In the genomic region with DNA sequence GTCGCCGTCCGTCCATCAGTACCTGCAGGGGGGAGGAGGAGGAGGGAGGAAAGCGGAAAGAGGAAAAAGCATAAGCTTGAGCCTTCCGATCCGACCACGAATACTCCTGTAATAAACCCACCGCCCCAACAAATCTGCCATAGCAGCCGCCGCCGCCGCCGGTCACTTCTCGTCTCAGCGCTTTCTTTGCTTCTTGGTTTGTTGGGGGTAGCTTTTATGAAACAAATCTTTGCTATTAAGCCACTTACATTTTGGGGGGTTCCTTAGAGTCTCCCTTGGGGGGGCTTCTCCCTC, we compare ENCODE assay signal across 8 cellular contexts. TPM values are rescaled to one million over a fixed set of nuclear protein-coding genes. Genes with fewer than 3 reads are reported as not detected.
DNase-seq lines count a peak whose midpoint lies in the region; ATAC-seq, FAIRE-seq and TF ChIP-seq lines count a peak whose summit lies in the region.

No MANE protein-coding gene starts in this region.

- peaks cover 0 to 5% of the 10 kb centered on the region in 2 donors for H3K36me3 Mint-ChIP-seq in CD14-positive monocyte

- DNase-seq in CD14-positive monocyte (ENCODE audit: low spot score) = no peak
- DNase-seq in GM12878 (ENCODE audit: low read depth, low spot score) = no peak
- no peak for DNase-seq in A172 (ENCODE audit: low spot score)
- DNase-seq in middle frontal gyrus (ENCODE audit: extremely low spot score, low spot score) = no peak
- DNase-seq in NCI-H1105 treated with DMSO at 0.1 percent for 48 hours (lab: John Stamatoyannopoulos, UW) = no peak
- DNase-seq in activated effector memory CD4-positive, alpha-beta T cell treated with Interleukin-2 at 50 U/mL for 16 hours = no peak

- no peak for TF ChIP-seq CTCF in CD14-positive monocyte (IDR thresholded peaks at IDR 0.05)
- no peak for TF ChIP-seq CTCF in GM12878 (IDR thresholded peaks at IDR 0.05 in 2 of 3, conservative IDR thresholded peaks at IDR 0.05 in 1 of 3; ENCODE audit: control insufficient read depth in 2 of 3, extremely low read depth in 1 of 3, insufficient read depth in 1 of 3, low read depth in 3 of 3, low read length in 3 of 3)

- H2AFZ ChIP-seq in GM12878 (ENCODE audit: control insufficient read depth, low read depth, low read length) = peak overlapping the region; percentile 21; the same call in 1 of the 2 replicates

- no peak for TF ChIP-seq EP300 in GM12878 (IDR thresholded peaks at IDR 0.05; ENCODE audit: borderline replicate concordance in 1 of 2, control insufficient read depth in 1 of 2, low read depth in 2 of 2, low read length in 2 of 2)

- no TSS peak for BruUV-seq in GM12878 (replicated peaks; lab: Mats Ljungman, UMichigan)

- peak overlapping the region; percentile 94 to 100 for H3K4me3 Mint-ChIP-seq in CD14-positive monocyte

- RAD21 ChIA-PET in GM12878 (lab: Charles Lee; ENCODE audit: unreplicated experiment) = interaction anchor here (1.0 kb wide), 1 partner anchor 63 kb away, joined by 4 read pairs; no protein-coding TSS in a partner anchor

- H3K79me2 ChIP-seq in GM12878 (ENCODE audit: control insufficient read depth, insufficient read depth, low read length) = no peaks in the 10 kb centered on the region

- no peak for FAIRE-seq in GM12878 (lab: Jason Lieb, UNC)

- POLR2A ChIA-PET in GM12878 (lab: Charles Lee) = no interaction called here

- H3K27me3 Mint-ChIP-seq in CD14-positive monocyte (ENCODE audit: low read depth in 3 of 3) = peaks cover 36 to 61% (median 55%) of the 10 kb centered on the region in 3 donors

- no peaks in the 10 kb centered on the region for H4K20me1 ChIP-seq in GM12878 (ENCODE audit: control insufficient read depth, insufficient read depth)

- H3K9ac ChIP-seq in GM12878 (ENCODE audit: control insufficient read depth, insufficient read depth, low read length) (no peak overlapping the region), muscle layer of colon (ENCODE audit: low read length) (no peak overlapping the region)

- H3K27ac ChIP-seq in GM12878 (ENCODE audit: control insufficient read depth, insufficient read depth) (no peak overlapping the region), muscle layer of colon (ENCODE audit: low read depth, low read length) (peak overlapping the region; percentile 13)

- H3K4me1 ChIP-seq in GM12878 (ENCODE audit: control insufficient read depth, insufficient read depth, low read length) (no peaks in the 10 kb centered on the region), muscle layer of colon (ENCODE audit: insufficient read depth, low read length) (no peaks in the 10 kb centered on the region)

- no peak for TF ChIP-seq POLR2A in GM12878 (IDR thresholded peaks at IDR 0.05; ENCODE audit: low read depth, low read length)

- in situ Hi-C loops in GM12878 (cut with MboI) = loop anchor here (10.0 to 25.0 kb wide), 2 partner anchors 329 to 1477 kb away; no protein-coding TSS in a partner anchor

- H3K4me2 ChIP-seq in GM12878 (ENCODE audit: control insufficient read depth, insufficient read depth) = peak overlapping the region; percentile 82; the same call in 1 of the 2 replicates

- H3K27me3 ChIP-seq in GM12878 (replicated peaks in 1 of 2; ENCODE audit: control insufficient read depth in 2 of 2, insufficient read depth in 2 of 2, low read length in 1 of 2) (peaks cover 1 to 16% of the 10 kb centered on the region in 2 experiments), muscle layer of colon (ENCODE audit: control insufficient read depth in 1 of 2, insufficient read depth in 2 of 2, low read length in 2 of 2) (peaks cover 0 to 10% of the 10 kb centered on the region in 2 donors)

- H3K36me3 ChIP-seq in GM12878 (ENCODE audit: control insufficient read depth in 2 of 2, insufficient read depth in 2 of 2, low read length in 1 of 2) = no peaks in the 10 kb centered on the region
- H3K36me3 ChIP-seq in muscle layer of colon (ENCODE audit: insufficient read depth, low read length) = no peaks in the 10 kb centered on the region

- SMC1A ChIA-PET in GM12878 (lab: Charles Lee; ENCODE audit: uncharacterized antibody, unreplicated experiment) = interaction anchor here (1.3 kb wide), 1 partner anchor 63 kb away, joined by 5 read pairs; no protein-coding TSS in a partner anchor

- intact Hi-C loops in CD14-positive monocyte (cut with micrococcal nuclease) = no loop called here
- intact Hi-C loops in GM12878 (cut with micrococcal nuclease; ENCODE audit: unreplicated experiment) = loop anchor here (5.0 kb wide), 1 partner anchor 1472 kb away; no protein-coding TSS in a partner anchor

- ATAC-seq in HG02642 (IDR thresholded peaks at IDR 0.05; ENCODE audit: poor library complexity, unreplicated experiment) (peak; percentile 9), GM12878 (no peak)

- H3K4me3 ChIP-seq in GM12878 (peak overlapping the region; percentile 67), muscle layer of colon (ENCODE audit: low read depth in 1 of 2, low read length in 2 of 2) (peak overlapping the region; percentile 48 to 62)

- peaks cover 48% of the 10 kb centered on the region for H3K4me1 Mint-ChIP-seq in CD14-positive monocyte

- H3K9me3 ChIP-seq in GM12878 (replicated peaks; ENCODE audit: control insufficient read depth, insufficient read depth, low read length) (no peaks in the 10 kb centered on the region), muscle layer of colon (ENCODE audit: low read length) (no peaks in the 10 kb centered on the region)

- peak overlapping the region in 4 of 7 donors; percentile 10 to 86 (median 51) for H3K27ac Mint-ChIP-seq in CD14-positive monocyte

- TF ChIP-seq RAD21 in GM12878 (IDR thresholded peaks at IDR 0.05; ENCODE audit: insufficient read depth, low read depth, low read length) = no peak

- CTCF ChIA-PET in GM12878 (lab: Yijun Ruan, JAX) = interaction anchor here (0.6 to 7.6 kb wide), 4 partner anchors 23 to 638 kb away, joined by 3 to 64 read pairs (median 4); no protein-coding TSS in a partner anchor

- 1% methylated on average over 11 of the region's 15 CpGs for WGBS in GM12878 (ENCODE audit: insufficient coverage, insufficient replicate concordance, low lambda C conversion rate, missing lambda C conversion rate)

- H3K9me3 Mint-ChIP-seq in CD14-positive monocyte = peaks cover 0 to 13% (median 0%) of the 10 kb centered on the region in 7 donors

TF ChIP-seq in GM12878, 131 proteins besides CTCF, POLR2A, EP300 and RAD21:
- TF ChIP-seq, protein P1, sequence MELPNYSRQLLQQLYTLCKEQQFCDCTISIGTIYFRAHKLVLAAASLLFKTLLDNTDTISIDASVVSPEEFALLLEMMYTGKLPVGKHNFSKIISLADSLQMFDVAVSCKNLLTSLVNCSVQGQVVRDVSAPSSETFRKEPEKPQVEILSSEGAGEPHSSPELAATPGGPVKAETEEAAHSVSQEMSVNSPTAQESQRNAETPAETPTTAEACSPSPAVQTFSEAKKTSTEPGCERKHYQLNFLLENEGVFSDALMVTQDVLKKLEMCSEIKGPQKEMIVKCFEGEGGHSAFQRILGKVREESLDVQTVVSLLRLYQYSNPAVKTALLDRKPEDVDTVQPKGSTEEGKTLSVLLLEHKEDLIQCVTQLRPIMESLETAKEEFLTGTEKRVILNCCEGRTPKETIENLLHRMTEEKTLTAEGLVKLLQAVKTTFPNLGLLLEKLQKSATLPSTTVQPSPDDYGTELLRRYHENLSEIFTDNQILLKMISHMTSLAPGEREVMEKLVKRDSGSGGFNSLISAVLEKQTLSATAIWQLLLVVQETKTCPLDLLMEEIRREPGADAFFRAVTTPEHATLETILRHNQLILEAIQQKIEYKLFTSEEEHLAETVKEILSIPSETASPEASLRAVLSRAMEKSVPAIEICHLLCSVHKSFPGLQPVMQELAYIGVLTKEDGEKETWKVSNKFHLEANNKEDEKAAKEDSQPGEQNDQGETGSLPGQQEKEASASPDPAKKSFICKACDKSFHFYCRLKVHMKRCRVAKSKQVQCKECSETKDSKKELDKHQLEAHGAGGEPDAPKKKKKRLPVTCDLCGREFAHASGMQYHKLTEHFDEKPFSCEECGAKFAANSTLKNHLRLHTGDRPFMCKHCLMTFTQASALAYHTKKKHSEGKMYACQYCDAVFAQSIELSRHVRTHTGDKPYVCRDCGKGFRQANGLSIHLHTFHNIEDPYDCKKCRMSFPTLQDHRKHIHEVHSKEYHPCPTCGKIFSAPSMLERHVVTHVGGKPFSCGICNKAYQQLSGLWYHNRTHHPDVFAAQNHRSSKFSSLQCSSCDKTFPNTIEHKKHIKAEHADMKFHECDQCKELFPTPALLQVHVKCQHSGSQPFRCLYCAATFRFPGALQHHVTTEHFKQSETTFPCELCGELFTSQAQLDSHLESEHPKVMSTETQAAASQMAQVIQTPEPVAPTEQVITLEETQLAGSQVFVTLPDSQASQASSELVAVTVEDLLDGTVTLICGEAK (IDR thresholded peaks at IDR 0.05; ENCODE audit: borderline replicate concordance) = no peak

RNA-seq across cellular contexts. Expression of a gene that starts 0.3 kb away (rescaled TPM):
- under 1 TPM; 0.05 to 0.23 TPM for polyA plus RNA-seq in CD14-positive monocyte
- total RNA-seq in GM12878 (2013; cell fraction: nucleolus; rRNA removed) = 0.10 TPM in 1 of 2 replicates, not detected in the other
- 0.06 TPM in 1 of 2 replicates, not detected in the other for total RNA-seq in GM12878 (2014; rRNA removed)
- not detected in 2 replicates for total RNA-seq in GM12878 (2014; rRNA removed; fragmentation: Illumina TruSeq; extraction: Trizol)
- total RNA-seq in GM12878 (2021) = not detected in 2 replicates
- polyA plus RNA-seq in GM12878 (2011; ENCODE audit: low read depth) = not detected
- polyA plus RNA-seq in GM12878 (2011; rRNA removed) = not detected in 2 replicates
- polyA plus RNA-seq in GM12878 (2011; cell fraction: cytosol; rRNA removed) = not detected in 2 replicates
- polyA plus RNA-seq in GM12878 (2011; cell fraction: nucleus; rRNA removed) = not detected in 2 replicates
- polyA plus RNA-seq in GM12878 (2012) = not detected in 2 replicates
- 0.03 TPM in 1 of 2 replicates, not detected in the other for polyA plus RNA-seq in GM12878 (2014; fragmentation: Illumina TruSeq; extraction: Trizol)
- polyA plus RNA-seq in GM12878 (2014; fragmentation: Nextera tagmentation; extraction: Ambion mirVana) = not detected
- polyA plus RNA-seq in GM12878 (2014; rRNA removed) = 0.03 TPM in 1 of 2 replicates, not detected in the other
- not detected for polyA plus RNA-seq in GM12878 (2016; fragmentation: Nextera tagmentation; extraction: Ambion mirVana)
- polyA minus RNA-seq in GM12878 (2011; rRNA and poly(A)+ RNA removed) = not detected in 2 replicates
- not detected in 2 replicates for polyA minus RNA-seq in GM12878 (2011; cell fraction: cytosol; rRNA and poly(A)+ RNA removed)
- not detected in 2 replicates for polyA minus RNA-seq in GM12878 (2011; cell fraction: nucleus; rRNA and poly(A)+ RNA removed)
- total RNA-seq in A172 (2014; rRNA removed; shearing (Covaris generic)) = not detected in 2 replicates
